ENCODE assay signal across 1 cellular context in genomic region chr13:98752111-98752941, GRCh38.
A peak's percentile ranks its signal among the peaks of the same experiment; 100 is the strongest.
TF ChIP-seq lines count a peak whose summit lies in the region.

Gene SLC15A1, minus strand, starts transcription at chr13:98752672. Its CDS starts 74 bp downstream, at chr13:98752598.

TF ChIP-seq in WTC11, 78 proteins besides CTCF, POLR2A, EP300 and RAD21 (continued from another document):
- TF ChIP-seq ZMAT4 (CRISPR knock-in tag; IDR thresholded peaks at IDR 0.05) (no peak), MAX (CRISPR knock-in tag; IDR thresholded peaks at IDR 0.05) (peak; percentile 57; the same call in 1 of the 2 replicates), MYBL2 (CRISPR knock-in tag; IDR thresholded peaks at IDR 0.05) (peak; percentile 58; the same call in 1 of the 2 replicates), JUN (CRISPR knock-in tag; IDR thresholded peaks at IDR 0.05) (no peak), FOXP1 (CRISPR knock-in tag; IDR thresholded peaks at IDR 0.05; ENCODE audit: borderline replicate concordance) (peak; percentile 15; the same call in 1 of the 2 replicates), FOXJ3 (CRISPR knock-in tag; IDR thresholded peaks at IDR 0.05; ENCODE audit: borderline replicate concordance) (no peak), ZNF317 (CRISPR knock-in tag; IDR thresholded peaks at IDR 0.05; ENCODE audit: borderline replicate concordance, low read depth) (no peak), NFATC4 (CRISPR knock-in tag; IDR thresholded peaks at IDR 0.05) (no peak), ZBTB43 (CRISPR knock-in tag; IDR thresholded peaks at IDR 0.05) (peak; percentile 93; the same call in 1 of the 2 replicates), ZBTB21 (CRISPR knock-in tag; IDR thresholded peaks at IDR 0.05; ENCODE audit: borderline replicate concordance) (no peak), ZNF138 (CRISPR knock-in tag; conservative IDR thresholded peaks at IDR 0.05) (no peak), NFYB (CRISPR knock-in tag; conservative IDR thresholded peaks at IDR 0.05; ENCODE audit: low read depth) (0 out of 2 replicates have a peak, but pooled peaks have one; percentile 6), ZNF281 (CRISPR knock-in tag; IDR thresholded peaks at IDR 0.05) (no peak)
TF ChIP-seq in WTC11: peak in this region for 8.
